In the genomic region with DNA sequence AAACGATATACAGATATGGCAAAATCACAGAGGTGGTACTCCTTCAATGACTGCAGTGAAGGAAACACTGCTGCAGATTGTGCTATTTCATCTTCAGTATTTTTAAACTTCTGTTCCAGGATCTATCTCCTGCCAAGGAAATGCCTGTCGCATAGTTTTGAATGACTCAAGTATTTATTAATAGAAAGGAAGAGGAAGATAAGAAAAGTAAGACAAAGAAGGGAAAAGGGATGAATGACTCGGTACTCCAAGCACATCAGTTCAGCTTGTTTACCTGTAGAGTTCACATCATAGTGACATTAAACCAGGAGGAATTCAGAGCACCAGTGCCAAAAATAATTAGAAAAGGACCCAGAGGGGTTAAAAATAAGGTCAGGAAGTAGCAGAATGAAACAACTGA, we compare ENCODE assay signal across 18 cellular contexts. TPM values are rescaled to one million over a fixed set of nuclear protein-coding genes. Genes with fewer than 3 reads are reported as not detected.
A peak's percentile ranks its signal among the peaks of the same experiment; 100 is the strongest.
DNase-seq lines count a peak whose midpoint lies in the region; ATAC-seq, FAIRE-seq and TF ChIP-seq lines count a peak whose summit lies in the region.
"Had no signal": no experiment of that assay in that cellular context is flagged by ENCODE, and none has a peak within 500 bp of the region (broad histone marks: within the 10 kb centered on the region; RNA-seq: fewer than 3 reads in every experiment).

No MANE protein-coding gene starts in this region.

- peaks cover 52% of the 10 kb centered on the region for H3K27me3 Mint-ChIP-seq in activated T-helper 2 cell treated with anti-CD3 and anti-CD28 coated beads, Interferon-gamma antibody, Interleukin-2, Interleukin-4, amounts not matched to agents 10 μg/mL and 5 μg/mL and 100 μg/mL, durations not matched to agents 14 hours and 24 hours and 36 hours (ENCODE audit: low read depth)

- peaks cover 23% of the 10 kb centered on the region for H3F3A ChIP-seq in GM23248 (ENCODE audit: insufficient read depth)

- H3K36me3 ChIP-seq in GM23248 (ENCODE audit: low read depth), result no peaks in the 10 kb centered on the region
- H3K36me3 ChIP-seq: ascending aorta had no signal

- in situ Hi-C loops in GM23248 (cut with MboI), result loop anchor here (10.0 kb wide), 1 partner anchor 640 kb away; a partner anchor contains a TSS

- H3K4me3 Mint-ChIP-seq in activated T-helper 2 cell treated with anti-CD3 and anti-CD28 coated beads, Interferon-gamma antibody, Interleukin-2, Interleukin-4, amounts not matched to agents 10 μg/mL and 5 μg/mL and 100 μg/mL, durations not matched to agents 14 hours and 24 hours and 36 hours (ENCODE audit: low read depth), result no peak overlapping the region
- H3K4me3 Mint-ChIP-seq: activated CD8-positive, alpha-beta T cell treated with anti-CD3 and anti-CD28 coated beads for 36 hours; CD4-positive, alpha-beta memory T cell; memory B cell had no signal

- H3K9me3 Mint-ChIP-seq in activated T-helper 2 cell treated with anti-CD3 and anti-CD28 coated beads, Interferon-gamma antibody, Interleukin-2, Interleukin-4, amounts not matched to agents 10 μg/mL and 5 μg/mL and 100 μg/mL, durations not matched to agents 14 hours and 24 hours and 36 hours, result no peaks in the 10 kb centered on the region
- H3K9me3 Mint-ChIP-seq: activated CD8-positive, alpha-beta T cell treated with anti-CD3 and anti-CD28 coated beads for 36 hours had no signal

- H3K9me2 ChIP-seq in GM23248 (ENCODE audit: insufficient read depth), result no peaks in the 10 kb centered on the region

- no peaks in the 10 kb centered on the region for H3K79me2 ChIP-seq in GM23248 (ENCODE audit: insufficient read depth)

- H3K9me3 ChIP-seq in GM23248 (ENCODE audit: low read depth), result no peaks in the 10 kb centered on the region
- H3K9me3 ChIP-seq: ascending aorta had no signal

- FAIRE-seq in urothelium cell line (lab: Jason Lieb, UNC), result no peak
- FAIRE-seq: GM12892, small intestine had no signal

- H3K4me1 ChIP-seq in GM23248 (ENCODE audit: insufficient read depth), result peaks cover 25% of the 10 kb centered on the region

- ATAC-seq in HG03196 (IDR thresholded peaks at IDR 0.05; ENCODE audit: unreplicated experiment) (no peak), HG03025 (IDR thresholded peaks at IDR 0.05; ENCODE audit: low FRiP score, unreplicated experiment) (no peak)
- ATAC-seq: activated CD8-positive, alpha-beta T cell treated with anti-CD3 and anti-CD28 coated beads for 36 hours; stimulated activated naive CD8-positive, alpha-beta T cell treated with anti-CD3 and anti-CD28 coated beads, Interleukin-15, Interleukin-2, amounts not matched to agents 100 U/mL and 50 U/mL, for 24 hours had no signal

- no peak for TF ChIP-seq CTCF in fibroblast of villous mesenchyme (IDR thresholded peaks at IDR 0.05; ENCODE audit: insufficient read depth, low read depth, low read length)

- H3K4me3 ChIP-seq in GM23248 (no peak overlapping the region), fibroblast of villous mesenchyme (ENCODE audit: low read depth, low read length) (no peak overlapping the region)
- H3K4me3 ChIP-seq: ascending aorta, dorsolateral prefrontal cortex had no signal

- WGBS in GM23248 (ENCODE audit: low coverage in 1 of 2, low lambda C conversion rate in 2 of 2, missing lambda C conversion rate in 2 of 2), 2 experiments, result 7% methylated on average over 3 of the region's 3 CpGs

- H3K4me2 ChIP-seq in GM23248 (ENCODE audit: unreplicated experiment), result peak overlapping the region; percentile 68

- H3K27ac ChIP-seq in GM23248, result no peak overlapping the region; the same call in 1 of the 2 replicates
- H3K27ac ChIP-seq: ascending aorta, dorsolateral prefrontal cortex had no signal

- H3K9ac ChIP-seq in GM23248, result no peak overlapping the region

- no peaks in the 10 kb centered on the region for H4K20me1 ChIP-seq in GM23248 (ENCODE audit: insufficient read depth)

- no peaks in the 10 kb centered on the region for H3K36me3 Mint-ChIP-seq in activated T-helper 2 cell treated with anti-CD3 and anti-CD28 coated beads, Interferon-gamma antibody, Interleukin-2, Interleukin-4, amounts not matched to agents 10 μg/mL and 5 μg/mL and 100 μg/mL, durations not matched to agents 14 hours and 24 hours and 36 hours (ENCODE audit: low read depth)
- H3K36me3 Mint-ChIP-seq: CD4-positive, alpha-beta memory T cell; memory B cell had no signal

- intact Hi-C loops in activated T-helper 2 cell treated with anti-CD3 and anti-CD28 coated beads, Interferon-gamma antibody, Interleukin-2, Interleukin-4, amounts not matched to agents 10 μg/mL and 5 μg/mL and 100 μg/mL, durations not matched to agents 14 hours and 24 hours and 36 hours (cut with micrococcal nuclease), result no loop called here

- peaks cover 3% of the 10 kb centered on the region for H3K4me1 Mint-ChIP-seq in activated T-helper 2 cell treated with anti-CD3 and anti-CD28 coated beads, Interferon-gamma antibody, Interleukin-2, Interleukin-4, amounts not matched to agents 10 μg/mL and 5 μg/mL and 100 μg/mL, durations not matched to agents 14 hours and 24 hours and 36 hours (ENCODE audit: low read depth)
- H3K4me1 Mint-ChIP-seq: CD4-positive, alpha-beta memory T cell; memory B cell had no signal

- no peak overlapping the region for H3K27ac Mint-ChIP-seq in activated T-helper 2 cell treated with anti-CD3 and anti-CD28 coated beads, Interferon-gamma antibody, Interleukin-2, Interleukin-4, amounts not matched to agents 10 μg/mL and 5 μg/mL and 100 μg/mL, durations not matched to agents 14 hours and 24 hours and 36 hours
- H3K27ac Mint-ChIP-seq: activated CD8-positive, alpha-beta T cell treated with anti-CD3 and anti-CD28 coated beads for 36 hours; CD4-positive, alpha-beta memory T cell; memory B cell had no signal

- H2AFZ ChIP-seq in GM23248, result peak overlapping the region; percentile 42; the same call in 1 of the 2 replicates

- no peaks in the 10 kb centered on the region for H3K27me3 ChIP-seq in GM23248 (replicated peaks; ENCODE audit: insufficient read depth)
- H3K27me3 ChIP-seq: ascending aorta had no signal

- DNase-seq in GM23248 (peak; percentile 73), amniotic epithelial cell (ENCODE audit: low read depth) (peak; percentile 64), fibroblast of villous mesenchyme (ENCODE audit: low read depth) (peak; percentile 24), urothelium cell line (ENCODE audit: low spot score) (peak; percentile 34)
- DNase-seq in activated T-helper 2 cell treated with anti-CD3 and anti-CD28 coated beads, Interferon-gamma antibody, Interleukin-2, Interleukin-4, amounts not matched to agents 10 μg/mL and 5 μg/mL and 100 μg/mL, durations not matched to agents 14 hours and 24 hours and 36 hours (ENCODE audit: low spot score), result no peak
- DNase-seq: activated CD8-positive, alpha-beta T cell treated with anti-CD3 and anti-CD28 coated beads for 36 hours; CD4-positive, alpha-beta memory T cell; dorsolateral prefrontal cortex; NCI-H1436; NCI-H446 treated with DMSO at 0.1 percent for 48 hours; small intestine; stimulated activated naive CD8-positive, alpha-beta T cell treated with anti-CD3 and anti-CD28 coated beads, Interleukin-15, Interleukin-2, amounts not matched to agents 100 U/mL and 50 U/mL, for 24 hours had no signal

RNA-seq across cellular contexts. Expression of a gene that starts 5.1 kb away (rescaled TPM):
- total RNA-seq in GM23248 (2014; rRNA removed; shearing (Covaris generic)), result 233 and 241 TPM in 2 replicates
- polyA plus RNA-seq in GM23248 (2016; fragmentation: Nextera tagmentation; extraction: Ambion mirVana), result 235 and 237 TPM in 2 replicates
- total RNA-seq in fibroblast of villous mesenchyme, result 133 and 182 TPM in 2 replicates
- not detected in 2 replicates for total RNA-seq in activated T-helper 2 cell treated with anti-CD3 and anti-CD28 coated beads, Interferon-gamma antibody, Interleukin-2, Interleukin-4, amounts not matched to agents 10 μg/mL and 5 μg/mL and 100 μg/mL, durations not matched to agents 14 hours and 24 hours and 36 hours
- total RNA-seq: activated CD8-positive, alpha-beta T cell treated with anti-CD3 and anti-CD28 coated beads for 36 hours; CD4-positive, alpha-beta memory T cell had no signal
- polyA plus RNA-seq: CD4-positive, alpha-beta memory T cell had no signal

RNA-seq across cellular contexts. Expression of a gene that starts 18.1 kb away (rescaled TPM):
- total RNA-seq in GM23248 (2014; rRNA removed; shearing (Covaris generic)), result not detected in 2 replicates
- polyA plus RNA-seq in GM23248 (2016; fragmentation: Nextera tagmentation; extraction: Ambion mirVana), result 0.20 TPM in 1 of 2 replicates, not detected in the other
- not detected in 2 replicates for total RNA-seq in fibroblast of villous mesenchyme
- total RNA-seq in activated T-helper 2 cell treated with anti-CD3 and anti-CD28 coated beads, Interferon-gamma antibody, Interleukin-2, Interleukin-4, amounts not matched to agents 10 μg/mL and 5 μg/mL and 100 μg/mL, durations not matched to agents 14 hours and 24 hours and 36 hours, result 0.18 TPM in 1 of 2 replicates, not detected in the other
- total RNA-seq: activated CD8-positive, alpha-beta T cell treated with anti-CD3 and anti-CD28 coated beads for 36 hours; ascending aorta; CD4-positive, alpha-beta memory T cell; urinary bladder had no signal
- polyA plus RNA-seq: CD4-positive, alpha-beta memory T cell; small intestine; urinary bladder had no signal

RNA-seq across cellular contexts. Expression of a gene that starts 52.4 kb away (rescaled TPM):
- total RNA-seq in GM23248 (2014; rRNA removed; shearing (Covaris generic)), result not detected in 2 replicates
- not detected in 2 replicates for polyA plus RNA-seq in GM23248 (2016; fragmentation: Nextera tagmentation; extraction: Ambion mirVana)
- total RNA-seq in fibroblast of villous mesenchyme, result not detected in 2 replicates
- total RNA-seq in activated T-helper 2 cell treated with anti-CD3 and anti-CD28 coated beads, Interferon-gamma antibody, Interleukin-2, Interleukin-4, amounts not matched to agents 10 μg/mL and 5 μg/mL and 100 μg/mL, durations not matched to agents 14 hours and 24 hours and 36 hours, result 95.1 and 96.9 TPM in 2 replicates
- total RNA-seq: ascending aorta had no signal

Comparison
In these comparisons a context has a peak if more than half of its experiments do, and no peak if none do; other contexts are left out.
1. RNA of a gene that starts 5.1 kb away (total RNA-seq): 233 to 241 TPM in GM23248 and 133 to 182 TPM in fibroblast of villous mesenchyme; not detected in activated T-helper 2 cell treated with anti-CD3 and anti-CD28 coated beads, Interferon-gamma antibody, Interleukin-2, Interleukin-4, amounts not matched to agents 10 μg/mL and 5 μg/mL and 100 μg/mL, durations not matched to agents 14 hours and 24 hours and 36 hours; every median in the first group is over 100 times any median in the second.
2. RNA of a gene that starts 52.4 kb away (total RNA-seq): 95.1 to 96.9 TPM in activated T-helper 2 cell treated with anti-CD3 and anti-CD28 coated beads, Interferon-gamma antibody, Interleukin-2, Interleukin-4, amounts not matched to agents 10 μg/mL and 5 μg/mL and 100 μg/mL, durations not matched to agents 14 hours and 24 hours and 36 hours; not detected in GM23248 and not detected in fibroblast of villous mesenchyme; every median in the first group is over 10 times any median in the second.